29 cellular contexts compared by ENCODE assay signal in the genomic region with DNA sequence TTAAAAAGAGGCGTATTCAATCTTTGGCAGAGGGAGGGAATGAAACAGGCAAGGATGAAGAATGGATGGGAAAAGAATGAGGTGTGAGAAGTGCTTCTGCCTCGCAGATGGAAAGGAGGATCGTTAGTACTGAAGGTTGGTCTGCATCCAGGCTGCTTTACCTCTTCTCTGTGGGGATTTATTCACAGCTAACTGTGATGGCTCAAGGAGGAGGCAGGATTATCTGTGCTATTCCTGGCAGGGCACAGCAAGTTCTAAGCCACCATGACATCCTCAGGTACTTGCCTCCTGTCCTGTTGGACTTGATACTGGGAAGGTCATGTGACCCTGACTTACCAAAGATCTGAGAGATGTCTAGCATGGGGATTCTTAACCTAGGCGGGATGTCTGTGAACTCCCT.
"Had no signal": no experiment of that assay in that cellular context is flagged by ENCODE, and none has a peak within 500 bp of the region (broad histone marks: within the 10 kb centered on the region; RNA-seq: fewer than 3 reads in every experiment).

No MANE protein-coding gene starts in this region.

- ATAC-seq: activated CD8-positive, alpha-beta T cell treated with anti-CD3 and anti-CD28 coated beads, Interleukin-2, amount 10 ng/mL, durations not matched to agents 7 days and 5 days; activated naive CD4-positive, alpha-beta T cell treated with anti-CD3 and anti-CD28 coated beads, Interleukin-2, amount 50 U/mL, for 72 hours; Panc1 had no signal

- DNase-seq: activated CD4-positive, alpha-beta T cell treated with anti-CD3 and anti-CD28 coated beads, Interleukin-2, amount 10 ng/mL, durations not matched to agents 24 days and 14 days; activated CD4-positive, alpha-beta T cell treated with anti-CD3 and anti-CD28 coated beads, Interleukin-2, amount 50 U/mL, for 4 hours; activated CD4-positive, CD25-positive, alpha-beta regulatory T cell; activated CD8-positive, alpha-beta T cell treated with anti-CD3 and anti-CD28 coated beads, Interleukin-2, amount 10 ng/mL, durations not matched to agents 7 days and 5 days; activated gamma-delta T cell treated with Interleukin-2 at 50 U/mL for 16 hours; activated naive CD4-positive, alpha-beta T cell treated with anti-CD3 and anti-CD28 coated beads for 36 hours; activated T-cell treated with anti-CD3 and anti-CD28 coated beads, Interleukin-2, amount 50 U/mL, for 24 hours; aorta; brain microvascular endothelial cell; central memory CD4-positive, alpha-beta T cell; IMR-90; Karpas-422; KBM-7; NCI-H1105; NCI-H1436 treated with DMSO at 0.1 percent for 48 hours; NCI-H1694 treated with DMSO at 0.1 percent for 48 hours; NCI-H2029; NCI-H345; NCI-H524 treated with DMSO at 0.1 percent for 48 hours; NCI-H748 treated with DMSO at 0.1 percent for 48 hours; NK-92 treated with Interleukin-12 subunit alpha and Interleukin-12 subunit beta, amount 100 ng/mL, for 24 hours; SHP77; SK-N-SH had no signal

- H3K4me3 Mint-ChIP-seq: activated CD4-positive, alpha-beta T cell treated with anti-CD3 and anti-CD28 coated beads, Interleukin-2, amount 10 ng/mL, durations not matched to agents 24 days and 14 days; activated CD8-positive, alpha-beta T cell treated with anti-CD3 and anti-CD28 coated beads, Interleukin-2, amount 10 ng/mL, durations not matched to agents 7 days and 5 days; activated naive CD4-positive, alpha-beta T cell treated with anti-CD3 and anti-CD28 coated beads for 36 hours; activated T-cell treated with anti-CD3 and anti-CD28 coated beads, Interleukin-2, amount 50 U/mL, for 24 hours; T-helper 1 cell treated with Interleukin-12 subunit alpha and Interleukin-12 subunit beta and Interleukin-4 antibody, amounts not matched to agents 30 μg/mL and 1 μg/mL, for 36 hours; T-helper 2 cell treated with Interferon-gamma antibody and Interleukin-4, amounts not matched to agents 5 μg/mL and 100 μg/mL, for 36 hours had no signal

- H3K27ac Mint-ChIP-seq: activated CD4-positive, alpha-beta T cell treated with anti-CD3 and anti-CD28 coated beads, Interleukin-2, amount 10 ng/mL, durations not matched to agents 24 days and 14 days; activated CD8-positive, alpha-beta T cell treated with anti-CD3 and anti-CD28 coated beads, Interleukin-2, amount 10 ng/mL, durations not matched to agents 7 days and 5 days; activated naive CD4-positive, alpha-beta T cell treated with anti-CD3 and anti-CD28 coated beads for 36 hours; activated T-cell treated with anti-CD3 and anti-CD28 coated beads, Interleukin-2, amount 50 U/mL, for 24 hours; activated T-helper 2 cell treated with anti-CD3 and anti-CD28 coated beads, Interferon-gamma antibody, Interleukin-2, Interleukin-4, amounts not matched to agents 10 μg/mL and 5 μg/mL and 100 μg/mL, durations not matched to agents 14 hours and 24 hours and 36 hours; T-helper 1 cell treated with Interleukin-12 subunit alpha and Interleukin-12 subunit beta and Interleukin-4 antibody, amounts not matched to agents 30 μg/mL and 1 μg/mL, for 36 hours; T-helper 2 cell treated with Interferon-gamma antibody and Interleukin-4, amounts not matched to agents 5 μg/mL and 100 μg/mL, for 36 hours had no signal

- FAIRE-seq: TTC549 had no signal

- H3K27me3 Mint-ChIP-seq: activated CD4-positive, alpha-beta T cell treated with anti-CD3 and anti-CD28 coated beads, Interleukin-2, amount 10 ng/mL, durations not matched to agents 24 days and 14 days; activated T-cell treated with anti-CD3 and anti-CD28 coated beads, Interleukin-2, amount 50 U/mL, for 24 hours had no signal

- H3K4me1 Mint-ChIP-seq: activated CD4-positive, alpha-beta T cell treated with anti-CD3 and anti-CD28 coated beads, Interleukin-2, amount 10 ng/mL, durations not matched to agents 24 days and 14 days had no signal
